Comparison of ENCODE assay signal across 8 cellular contexts in the genomic region with DNA sequence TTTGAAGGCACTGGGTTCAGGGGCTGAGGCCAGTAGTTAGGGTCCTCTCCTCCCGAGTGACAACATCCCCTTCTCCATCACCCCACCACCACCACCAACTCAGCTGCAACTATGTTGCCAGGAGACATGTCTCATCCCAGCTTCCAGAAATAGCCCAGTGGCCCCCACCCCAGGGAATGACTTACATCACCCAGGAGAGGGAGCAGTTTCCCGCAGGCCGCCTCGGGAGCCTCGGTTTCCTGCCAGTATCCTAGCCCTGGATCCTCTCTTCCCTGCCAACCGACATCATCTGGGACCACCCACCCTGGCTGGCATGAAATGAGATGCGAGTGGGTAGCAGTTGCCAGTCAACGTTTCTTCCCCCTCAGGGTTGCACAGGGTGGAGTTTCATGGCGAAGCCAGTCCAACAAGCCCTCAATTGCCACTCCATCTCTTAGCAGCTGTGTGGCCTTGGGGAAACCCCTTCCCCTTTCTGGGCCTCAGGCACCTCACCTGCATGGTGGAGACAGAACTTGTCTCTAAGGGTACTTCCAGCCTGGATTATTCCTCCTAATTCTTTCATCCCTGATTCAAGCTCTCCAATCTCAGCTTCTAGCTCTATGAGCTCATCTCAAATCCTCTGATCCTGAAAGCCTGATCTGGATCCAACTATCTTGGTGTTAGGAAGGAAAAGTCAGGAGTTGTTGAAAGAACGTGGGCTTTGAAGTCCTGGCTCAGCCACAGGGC. TPM values are rescaled to one million over a fixed set of nuclear protein-coding genes. Genes with fewer than 3 reads are reported as not detected.
DNase-seq lines count a peak whose midpoint lies in the region; ATAC-seq and TF ChIP-seq lines count a peak whose summit lies in the region.

No MANE protein-coding gene starts in this region.

- DNase-seq in COLO668 (lab: John Stamatoyannopoulos, UW; ENCODE audit: unreplicated experiment) (peak; percentile 59), adipocyte (ENCODE audit: low read depth) (peak; percentile 91), left ventricle myocardium superior (peak; percentile 83), putamen (ENCODE audit: low spot score) (peak; percentile 89), GDM1 (lab: John Stamatoyannopoulos, UW) (no peak)
- no peak for DNase-seq in activated CD8-positive, alpha-beta memory T cell treated with anti-CD3 and anti-CD28 coated beads, Interleukin-2, amount 50 U/mL, for 4 hours

- H3K4me1 ChIP-seq in KMS-11 (ENCODE audit: low read depth, poor library complexity, severe bottlenecking) (peaks cover 27% of the 10 kb centered on the region), adipocyte (ENCODE audit: control insufficient read depth, insufficient read depth, low read length) (peaks cover 40% of the 10 kb centered on the region)

- H3K27me3 ChIP-seq in KMS-11 (ENCODE audit: insufficient read depth, low read depth) (no peaks in the 10 kb centered on the region), adipocyte (replicated peaks; ENCODE audit: control insufficient read depth, insufficient read depth, low read length) (no peaks in the 10 kb centered on the region)

- no peak overlapping the region; the same call in 1 of the 2 replicates for H3K4me2 ChIP-seq in KMS-11

- H3K36me3 ChIP-seq in KMS-11 (ENCODE audit: insufficient read depth) (no peaks in the 10 kb centered on the region), adipocyte (ENCODE audit: control insufficient read depth, insufficient read depth, low read length, severe bottlenecking) (peaks cover 7% of the 10 kb centered on the region)

- H3K79me2 ChIP-seq in KMS-11 (ENCODE audit: insufficient read depth, low read depth) = peaks cover 19% of the 10 kb centered on the region

- H3K9ac ChIP-seq in KMS-11 (no peak overlapping the region), adipocyte (ENCODE audit: low read length) (peak overlapping the region; percentile 45)

- H4K20me1 ChIP-seq in KMS-11 (ENCODE audit: insufficient read depth) = no peaks in the 10 kb centered on the region

- H3K27ac ChIP-seq in KMS-11 = no peak overlapping the region

- ATAC-seq in left ventricle myocardium superior (peak; percentile 2), GM19455 (IDR thresholded peaks at IDR 0.05; ENCODE audit: unreplicated experiment) (no peak)

- no peak overlapping the region for H3K4me3 ChIP-seq in KMS-11 (IDR thresholded peaks at IDR 0.05; ENCODE audit: insufficient read depth, low read depth, low read length)
- no peak overlapping the region for H3K4me3 ChIP-seq in adipocyte (ENCODE audit: low read length)

- H3K9me3 ChIP-seq in adipocyte (ENCODE audit: control insufficient read depth, low read length) = no peaks in the 10 kb centered on the region

- intact Hi-C loops in left ventricle myocardium superior (cut with micrococcal nuclease) = loop anchor here (5.0 kb wide), 1 partner anchor 41 kb away; no protein-coding TSS in a partner anchor

- peak; percentile 22; the same call in 1 of the 2 replicates for TF ChIP-seq CTCF in KMS-11 (conservative IDR thresholded peaks at IDR 0.05; ENCODE audit: low read depth, low read length)

- no peak overlapping the region for H2AFZ ChIP-seq in KMS-11 (ENCODE audit: low read depth)

RNA-seq across cellular contexts. Expression of gene GSK3A, which starts 3.9 kb away (rescaled TPM):
- 40.0 TPM for total RNA-seq in left ventricle myocardium superior

RNA-seq across cellular contexts. Expression of gene ERF, which starts 8.6 kb away (rescaled TPM):
- 46.0 TPM for total RNA-seq in left ventricle myocardium superior

RNA-seq across cellular contexts. Expression of gene CIC, which starts 22.7 kb away (rescaled TPM):
- 37.1 TPM for total RNA-seq in left ventricle myocardium superior

RNA-seq across cellular contexts. Expression of gene ZNF526, which starts 26.2 kb away (rescaled TPM):
- 6.7 TPM for total RNA-seq in left ventricle myocardium superior

RNA-seq across cellular contexts. Expression of gene DEDD2, which starts 28.8 kb away (rescaled TPM):
- total RNA-seq in left ventricle myocardium superior = 17.2 TPM

Comparison
In these comparisons a context has a peak if more than half of its experiments do, and no peak if none do; other contexts are left out.
1. DNase-seq: peak in COLO668 (single experiment), adipocyte (single experiment), left ventricle myocardium superior (single experiment) and putamen (single experiment); none in activated CD8-positive, alpha-beta memory T cell treated with anti-CD3 and anti-CD28 coated beads, Interleukin-2, amount 50 U/mL, for 4 hours (single experiment) and GDM1 (single experiment).